ENCODE assay signal across 15 cellular contexts in the genomic region with DNA sequence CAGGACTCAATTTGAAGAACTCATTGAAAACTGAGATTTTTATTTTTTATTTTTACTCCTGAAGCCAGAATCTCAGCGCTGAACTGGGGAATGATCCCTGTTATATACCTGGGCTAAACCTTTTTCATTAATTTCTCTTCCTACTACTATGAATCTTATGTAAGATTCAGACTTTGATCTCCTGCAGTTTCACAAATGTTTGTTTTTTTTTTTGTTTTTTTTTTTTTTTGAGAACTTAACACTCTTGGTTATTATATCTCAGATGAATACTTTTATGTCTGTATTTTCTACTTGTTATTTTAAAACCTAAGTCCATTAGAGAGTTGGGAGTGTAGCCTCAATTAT.
DNase-seq lines count a peak whose midpoint lies in the region; ATAC-seq and TF ChIP-seq lines count a peak whose summit lies in the region.
"Had no signal": no experiment of that assay in that cellular context is flagged by ENCODE, and none has a peak within 500 bp of the region (broad histone marks: within the 10 kb centered on the region; RNA-seq: fewer than 3 reads in every experiment).

No MANE protein-coding gene starts in this region.

- intact Hi-C loops in activated CD8-positive, alpha-beta T cell treated with anti-CD3 and anti-CD28 coated beads for 36 hours (cut with micrococcal nuclease) = no loop called here
- intact Hi-C loops in CD4-positive, alpha-beta T cell (cut with DNase I, micrococcal nuclease) = no loop called here

- CTCF ChIA-PET in activated CD8-positive, alpha-beta T cell treated with anti-CD3 and anti-CD28 coated beads, Interleukin-2, amount 10 ng/mL, durations not matched to agents 7 days and 5 days (lab: Charles Lee) = interaction anchor here (1.1 to 2.9 kb wide), 2 partner anchors 17 to 386 kb away, joined by 3 to 15 read pairs; no protein-coding TSS in a partner anchor
- CTCF ChIA-PET in activated CD8-positive, alpha-beta T cell treated with anti-CD3 and anti-CD28 coated beads for 36 hours (lab: Charles Lee) = no interaction called here
- CTCF ChIA-PET in CD4-positive, alpha-beta T cell (lab: Charles Lee) = no interaction called here
- CTCF ChIA-PET in GM10248 (lab: Yijun Ruan, JAX) = interaction anchor here (1.8 kb wide), 1 partner anchor 17 kb away, joined by 5 read pairs; no protein-coding TSS in a partner anchor

- DNase-seq in activated CD8-positive, alpha-beta T cell treated with anti-CD3 and anti-CD28 coated beads, Interleukin-2, amount 10 ng/mL, durations not matched to agents 7 days and 5 days = no peak
- no peak for DNase-seq in activated CD8-positive, alpha-beta T cell treated with anti-CD3 and anti-CD28 coated beads for 36 hours
- DNase-seq in CD4-positive, alpha-beta T cell = no peak
- DNase-seq in NCI-H2227 treated with DMSO at 0.1 percent for 48 hours (lab: John Stamatoyannopoulos, UW) = peak; percentile 76
- DNase-seq in left lobe of liver (ENCODE audit: low spot score) = no peak
- DNase-seq in GM10248 (ENCODE audit: extremely low spot score) = no peak
- no peak for DNase-seq in NCI-H345 (lab: John Stamatoyannopoulos, UW)
- DNase-seq: DMS79 treated with DMSO at 0.1 percent for 48 hours, GF-D8, HFFc6, NCI-H1092, NCI-H2107, PC-3 had no signal

- ATAC-seq in activated CD8-positive, alpha-beta T cell treated with anti-CD3 and anti-CD28 coated beads, Interleukin-2, amount 10 ng/mL, durations not matched to agents 7 days and 5 days = no peak
- ATAC-seq in activated CD8-positive, alpha-beta T cell treated with anti-CD3 and anti-CD28 coated beads for 36 hours = no peak
- ATAC-seq in CD4-positive, alpha-beta T cell (ENCODE audit: poor library complexity) = no peak
- ATAC-seq in left lobe of liver = peak; percentile 70
- ATAC-seq in GM19467 (IDR thresholded peaks at IDR 0.05; ENCODE audit: unreplicated experiment) = no peak
- ATAC-seq: PC-3 had no signal

- H3K9me3 Mint-ChIP-seq in activated CD8-positive, alpha-beta T cell treated with anti-CD3 and anti-CD28 coated beads, Interleukin-2, amount 10 ng/mL, durations not matched to agents 7 days and 5 days (ENCODE audit: insufficient read depth) = peaks cover 6% of the 10 kb centered on the region
- H3K9me3 Mint-ChIP-seq in activated CD8-positive, alpha-beta T cell treated with anti-CD3 and anti-CD28 coated beads for 36 hours = no peaks in the 10 kb centered on the region
- peaks cover 5% of the 10 kb centered on the region for H3K9me3 Mint-ChIP-seq in CD4-positive, alpha-beta T cell

- POLR2A ChIA-PET in activated CD8-positive, alpha-beta T cell treated with anti-CD3 and anti-CD28 coated beads, Interleukin-2, amount 10 ng/mL, durations not matched to agents 7 days and 5 days (lab: Charles Lee) = no interaction called here
- POLR2A ChIA-PET in activated CD8-positive, alpha-beta T cell treated with anti-CD3 and anti-CD28 coated beads for 36 hours (lab: Charles Lee) = no interaction called here
- POLR2A ChIA-PET in CD4-positive, alpha-beta T cell (lab: Charles Lee) = interaction anchor here (0.6 kb wide), 1 partner anchor 1123 kb away, joined by 3 read pairs; no protein-coding TSS in a partner anchor
- POLR2A ChIA-PET in GM10248 (lab: Yijun Ruan, JAX) = no interaction called here

- no peaks in the 10 kb centered on the region for H3K27me3 ChIP-seq in CD4-positive, alpha-beta T cell (ENCODE audit: control insufficient read depth, insufficient read depth, low read length)

- peaks cover 58% of the 10 kb centered on the region for H3K4me1 Mint-ChIP-seq in activated CD8-positive, alpha-beta T cell treated with anti-CD3 and anti-CD28 coated beads, Interleukin-2, amount 10 ng/mL, durations not matched to agents 7 days and 5 days (ENCODE audit: low read depth)
- H3K4me1 Mint-ChIP-seq in activated CD8-positive, alpha-beta T cell treated with anti-CD3 and anti-CD28 coated beads for 36 hours (ENCODE audit: low read depth) = peaks cover 23% of the 10 kb centered on the region
- H3K4me1 Mint-ChIP-seq in CD4-positive, alpha-beta T cell (ENCODE audit: low read depth) = peaks cover 48% of the 10 kb centered on the region

- peak overlapping the region; percentile 58 for H3K27ac ChIP-seq in CD4-positive, alpha-beta T cell (ENCODE audit: low read depth, low read length)
- H3K27ac ChIP-seq: C4-2B had no signal

- no peak for TF ChIP-seq CTCF in activated CD8-positive, alpha-beta T cell treated with anti-CD3 and anti-CD28 coated beads for 36 hours (IDR thresholded peaks at IDR 0.05)
- no peak for TF ChIP-seq CTCF in CD4-positive, alpha-beta T cell (IDR thresholded peaks at IDR 0.05)
- TF ChIP-seq CTCF in GM10248 (IDR thresholded peaks at IDR 0.05; ENCODE audit: control extremely low read depth, extremely low read depth, low read depth, missing control alignments) = no peak

- H3K27ac Mint-ChIP-seq in activated CD8-positive, alpha-beta T cell treated with anti-CD3 and anti-CD28 coated beads, Interleukin-2, amount 10 ng/mL, durations not matched to agents 7 days and 5 days = peak overlapping the region; percentile 86
- no peak overlapping the region for H3K27ac Mint-ChIP-seq in activated CD8-positive, alpha-beta T cell treated with anti-CD3 and anti-CD28 coated beads for 36 hours
- H3K27ac Mint-ChIP-seq in CD4-positive, alpha-beta T cell = peak overlapping the region; percentile 77
- H3K27ac Mint-ChIP-seq: HFFc6 had no signal

- H3K27me3 Mint-ChIP-seq in activated CD8-positive, alpha-beta T cell treated with anti-CD3 and anti-CD28 coated beads, Interleukin-2, amount 10 ng/mL, durations not matched to agents 7 days and 5 days (ENCODE audit: low read depth) = peaks cover 11% of the 10 kb centered on the region
- no peaks in the 10 kb centered on the region for H3K27me3 Mint-ChIP-seq in activated CD8-positive, alpha-beta T cell treated with anti-CD3 and anti-CD28 coated beads for 36 hours
- no peaks in the 10 kb centered on the region for H3K27me3 Mint-ChIP-seq in CD4-positive, alpha-beta T cell

- peaks cover 18% of the 10 kb centered on the region for H3K36me3 Mint-ChIP-seq in activated CD8-positive, alpha-beta T cell treated with anti-CD3 and anti-CD28 coated beads, Interleukin-2, amount 10 ng/mL, durations not matched to agents 7 days and 5 days (ENCODE audit: low read depth)
- no peaks in the 10 kb centered on the region for H3K36me3 Mint-ChIP-seq in activated CD8-positive, alpha-beta T cell treated with anti-CD3 and anti-CD28 coated beads for 36 hours (ENCODE audit: low read depth)
- no peaks in the 10 kb centered on the region for H3K36me3 Mint-ChIP-seq in CD4-positive, alpha-beta T cell (ENCODE audit: low read depth)

- peak overlapping the region; percentile 48 for H3K4me3 Mint-ChIP-seq in activated CD8-positive, alpha-beta T cell treated with anti-CD3 and anti-CD28 coated beads, Interleukin-2, amount 10 ng/mL, durations not matched to agents 7 days and 5 days
- no peak overlapping the region for H3K4me3 Mint-ChIP-seq in activated CD8-positive, alpha-beta T cell treated with anti-CD3 and anti-CD28 coated beads for 36 hours
- peak overlapping the region; percentile 49 for H3K4me3 Mint-ChIP-seq in CD4-positive, alpha-beta T cell
- H3K4me3 Mint-ChIP-seq: HFFc6 had no signal

- no peaks in the 10 kb centered on the region for H3K9me3 ChIP-seq in CD4-positive, alpha-beta T cell (ENCODE audit: control insufficient read depth, low read length)

Comparison
In these comparisons a context has a peak if more than half of its experiments do, and no peak if none do; other contexts are left out.
1. CTCF ChIA-PET loops: an anchor here in activated CD8-positive, alpha-beta T cell treated with anti-CD3 and anti-CD28 coated beads, Interleukin-2, amount 10 ng/mL, durations not matched to agents 7 days and 5 days (1.1 to 2.9 kb wide) and GM10248 (1.8 kb wide); none called in activated CD8-positive, alpha-beta T cell treated with anti-CD3 and anti-CD28 coated beads for 36 hours and CD4-positive, alpha-beta T cell.